In genomic region chr6:137949686-137950390, GRCh38 we compare ENCODE assay signal across 10 cellular contexts.
DNase-seq lines count a peak whose midpoint lies in the region; ATAC-seq and TF ChIP-seq lines count a peak whose summit lies in the region.
"Had no signal": no experiment of that assay in that cellular context is flagged by ENCODE, and none has a peak within 500 bp of the region (broad histone marks: within the 10 kb centered on the region; RNA-seq: fewer than 3 reads in every experiment).

No MANE protein-coding gene starts in this region.

- H3K18ac ChIP-seq in trophoblast cell (ENCODE audit: low read length): no peak overlapping the region

- no peak overlapping the region for H2AFZ ChIP-seq in trophoblast cell (ENCODE audit: insufficient read depth, low read length, poor library complexity)

- no peak overlapping the region for H3K4me3 Mint-ChIP-seq in activated CD4-positive, alpha-beta T cell treated with anti-CD3 and anti-CD28 coated beads, Interleukin-2, amount 10 ng/mL, durations not matched to agents 7 days and 5 days
- H3K4me3 Mint-ChIP-seq: nephron had no signal

- TF ChIP-seq EP300 in gastroesophageal sphincter (IDR thresholded peaks at IDR 0.05): no peak

- no peak overlapping the region for H4K12ac ChIP-seq in trophoblast cell (ENCODE audit: low read depth, low read length)

- no peak overlapping the region for H3K27ac ChIP-seq in trophoblast cell (ENCODE audit: low read depth, low read length)
- no peak overlapping the region for H3K27ac ChIP-seq in gastroesophageal sphincter
- H3K27ac ChIP-seq: foreskin keratinocyte had no signal

- H3K4me1 ChIP-seq in trophoblast cell (ENCODE audit: control insufficient read depth in 1 of 2, insufficient read depth in 2 of 2, low read length in 2 of 2): peaks cover 7 to 12% of the 10 kb centered on the region in 2 experiments
- no peaks in the 10 kb centered on the region for H3K4me1 ChIP-seq in gastroesophageal sphincter
- H3K4me1 ChIP-seq: foreskin keratinocyte had no signal

- no peaks in the 10 kb centered on the region for H3K36me3 ChIP-seq in trophoblast cell (ENCODE audit: control insufficient read depth in 1 of 2, insufficient read depth in 2 of 2, low read length in 2 of 2)
- no peaks in the 10 kb centered on the region for H3K36me3 ChIP-seq in gastroesophageal sphincter

- no peak for TF ChIP-seq CTCF in gastroesophageal sphincter (IDR thresholded peaks at IDR 0.05)

- no peak overlapping the region for H3K4ac ChIP-seq in trophoblast cell (ENCODE audit: low read depth, low read length)

- H3K79me1 ChIP-seq in trophoblast cell (ENCODE audit: low read length): peaks cover 6% of the 10 kb centered on the region

- H3K4me3 ChIP-seq in trophoblast cell (ENCODE audit: low read depth, low read length) (no peak overlapping the region), gastroesophageal sphincter (no peak overlapping the region)

- peaks cover 20% of the 10 kb centered on the region for H3K4me1 Mint-ChIP-seq in activated CD4-positive, alpha-beta T cell treated with anti-CD3 and anti-CD28 coated beads, Interleukin-2, amount 10 ng/mL, durations not matched to agents 7 days and 5 days

- WGBS in trophoblast cell (ENCODE audit: extremely low coverage, insufficient coverage, insufficient read length): no CpG with 5 or more reads among the region's 1 CpG
- WGBS in gastroesophageal sphincter (ENCODE audit: low coverage in 1 of 2), 2 donors: 96 to 100% methylated on average over 1 of the region's 1 CpG

- POLR2A ChIA-PET in activated CD4-positive, alpha-beta T cell treated with anti-CD3 and anti-CD28 coated beads, Interleukin-2, amount 10 ng/mL, durations not matched to agents 7 days and 5 days (lab: Charles Lee): no interaction called here

- H3K27me3 Mint-ChIP-seq in activated CD4-positive, alpha-beta T cell treated with anti-CD3 and anti-CD28 coated beads, Interleukin-2, amount 10 ng/mL, durations not matched to agents 7 days and 5 days: peaks cover 5% of the 10 kb centered on the region

- H3K4me2 ChIP-seq in trophoblast cell (ENCODE audit: low read length): no peak overlapping the region

- DNase-seq in activated CD4-positive, alpha-beta T cell treated with anti-CD3 and anti-CD28 coated beads, Interleukin-2, amount 10 ng/mL, durations not matched to agents 7 days and 5 days: no peak
- DNase-seq in activated CD4-positive, alpha-beta T cell treated with anti-CD3 and anti-CD28 coated beads, Interleukin-2, amount 50 U/mL, for 48 hours: no peak
- DNase-seq in NCI-H146 treated with DMSO at 0.1 percent for 48 hours (lab: John Stamatoyannopoulos, UW; ENCODE audit: unreplicated experiment): peak; percentile 34
- DNase-seq in trophoblast cell: peak; percentile 64 to 90
- DNase-seq in NCI-H1930 (lab: John Stamatoyannopoulos, UW): no peak
- DNase-seq in NCI-H1092 (lab: John Stamatoyannopoulos, UW): no peak
- DNase-seq: foreskin keratinocyte had no signal

- H3K14ac ChIP-seq in trophoblast cell (ENCODE audit: low read length): no peak overlapping the region

- H3K79me2 ChIP-seq in trophoblast cell (ENCODE audit: control insufficient read depth, insufficient read depth, low read length, poor library complexity): no peaks in the 10 kb centered on the region

- TF ChIP-seq POLR2A in gastroesophageal sphincter (IDR thresholded peaks at IDR 0.05): no peak

- no peak overlapping the region for H3K23ac ChIP-seq in trophoblast cell (ENCODE audit: low read length)

- no peak overlapping the region for H2BK120ac ChIP-seq in trophoblast cell (ENCODE audit: insufficient read depth, low read length, poor library complexity)

- H2BK5ac ChIP-seq in trophoblast cell (ENCODE audit: low read depth, low read length, poor library complexity): no peak overlapping the region

- H2BK12ac ChIP-seq in trophoblast cell (ENCODE audit: low read length): no peak overlapping the region

- H3K9me3 ChIP-seq in trophoblast cell (ENCODE audit: insufficient read depth, low read depth, low read length) (peaks cover 3% of the 10 kb centered on the region), gastroesophageal sphincter (no peaks in the 10 kb centered on the region)

- H4K91ac ChIP-seq in trophoblast cell (ENCODE audit: low read depth, low read length): no peak overlapping the region

- CTCF ChIA-PET in activated CD4-positive, alpha-beta T cell treated with anti-CD3 and anti-CD28 coated beads, Interleukin-2, amount 10 ng/mL, durations not matched to agents 7 days and 5 days (lab: Charles Lee): interaction anchor here (1.0 to 2.9 kb wide), 8 partner anchors 10 to 243 kb away, joined by 3 to 16 read pairs (median 4); partner anchors contain the start of gene TNFAIP3

- H4K8ac ChIP-seq in trophoblast cell (ENCODE audit: low read depth, low read length): no peak overlapping the region

- H3K27me3 ChIP-seq in trophoblast cell (ENCODE audit: insufficient read depth, low read length): no peaks in the 10 kb centered on the region
- no peaks in the 10 kb centered on the region for H3K27me3 ChIP-seq in gastroesophageal sphincter
- H3K27me3 ChIP-seq: foreskin keratinocyte had no signal

- no peak overlapping the region for H2AK5ac ChIP-seq in trophoblast cell (ENCODE audit: low read length)

- no peak overlapping the region for H3K9ac ChIP-seq in trophoblast cell (ENCODE audit: low read length)

- no peaks in the 10 kb centered on the region for H3K9me3 Mint-ChIP-seq in activated CD4-positive, alpha-beta T cell treated with anti-CD3 and anti-CD28 coated beads, Interleukin-2, amount 10 ng/mL, durations not matched to agents 7 days and 5 days
- H3K9me3 Mint-ChIP-seq: nephron had no signal

- no peaks in the 10 kb centered on the region for H3K36me3 Mint-ChIP-seq in activated CD4-positive, alpha-beta T cell treated with anti-CD3 and anti-CD28 coated beads, Interleukin-2, amount 10 ng/mL, durations not matched to agents 7 days and 5 days (ENCODE audit: low read depth)

- H3K27ac Mint-ChIP-seq in activated CD4-positive, alpha-beta T cell treated with anti-CD3 and anti-CD28 coated beads, Interleukin-2, amount 10 ng/mL, durations not matched to agents 7 days and 5 days: peak overlapping the region; percentile 75
- H3K27ac Mint-ChIP-seq: nephron had no signal

- ATAC-seq in HG02623 (IDR thresholded peaks at IDR 0.05; ENCODE audit: unreplicated experiment) (peak; percentile 44), gastroesophageal sphincter (no peak)
- ATAC-seq: foreskin keratinocyte had no signal

Comparison
In these comparisons a context has a peak if more than half of its experiments do, and no peak if none do; other contexts are left out.
1. DNase-seq: peak in NCI-H146 treated with DMSO at 0.1 percent for 48 hours (single experiment) and trophoblast cell (2 of 2); none in activated CD4-positive, alpha-beta T cell treated with anti-CD3 and anti-CD28 coated beads, Interleukin-2, amount 10 ng/mL, durations not matched to agents 7 days and 5 days (single experiment), activated CD4-positive, alpha-beta T cell treated with anti-CD3 and anti-CD28 coated beads, Interleukin-2, amount 50 U/mL, for 48 hours (0 of 2), NCI-H1930 (0 of 2) and NCI-H1092 (single experiment).